In genomic region chr6:28758046-28758817, GRCh38 we compare ENCODE assay signal across 9 cellular contexts.
DNase-seq lines count a peak whose midpoint lies in the region; ATAC-seq and TF ChIP-seq lines count a peak whose summit lies in the region.
"Had no signal": no experiment of that assay in that cellular context is flagged by ENCODE, and none has a peak within 500 bp of the region (broad histone marks: within the 10 kb centered on the region; RNA-seq: fewer than 3 reads in every experiment).

No MANE protein-coding gene starts in this region.

- peak overlapping the region; percentile 35 for H3K4me3 ChIP-seq in NT2/D1 (ENCODE audit: insufficient read length, low read depth)
- H3K4me3 ChIP-seq in ectodermal cell (ENCODE audit: insufficient read depth, low read depth, low read length) = peak overlapping the region; percentile 26
- H3K4me3 ChIP-seq in body of pancreas = no peak overlapping the region

- H3K36me3 ChIP-seq in NT2/D1 (ENCODE audit: insufficient read depth, insufficient read length, low read length) (no peaks in the 10 kb centered on the region), ectodermal cell (ENCODE audit: control insufficient read depth, insufficient read depth, low read length) (no peaks in the 10 kb centered on the region), body of pancreas (replicated peaks in 1 of 2; ENCODE audit: insufficient read depth in 1 of 2, low read depth in 2 of 2) (no peaks in the 10 kb centered on the region)

- ATAC-seq in body of pancreas = no peak

- TF ChIP-seq POLR2A in body of pancreas (IDR thresholded peaks at IDR 0.05) = no peak

- DNase-seq in activated CD4-positive, alpha-beta T cell treated with anti-CD3 and anti-CD28 coated beads for 48 hours = peak; percentile 46
- no peak for DNase-seq in activated CD4-positive, alpha-beta T cell treated with anti-CD3 and anti-CD28 coated beads, Interleukin-2, amount 50 U/mL, for 1 hour
- no peak for DNase-seq in NT2/D1 (ENCODE audit: low read depth, low spot score)
- peak; percentile 45 for DNase-seq in stimulated activated CD8-positive, alpha-beta memory T cell treated with anti-CD3 and anti-CD28 coated beads, Interleukin-4, amount 100 ng/mL, for 48 hours
- DNase-seq in body of pancreas = no peak
- DNase-seq in NOMO-1 (lab: John Stamatoyannopoulos, UW; ENCODE audit: unreplicated experiment in 2 of 2) = no peak
- no peak for DNase-seq in anterior cingulate cortex (lab: John Stamatoyannopoulos, UW)
- DNase-seq: HCEC 1CT had no signal

- H3K27ac ChIP-seq in ectodermal cell (ENCODE audit: insufficient read depth, low read depth, low read length, poor library complexity, severe bottlenecking) (no peak overlapping the region), body of pancreas (no peak overlapping the region)

- H3K9ac ChIP-seq in NT2/D1 (ENCODE audit: insufficient read length, low read depth) = peak overlapping the region; percentile 9

- TF ChIP-seq CTCF in body of pancreas (IDR thresholded peaks at IDR 0.05) = no peak

- H3K4me1 ChIP-seq in NT2/D1 (ENCODE audit: insufficient read depth, insufficient read length) = peaks cover 4% of the 10 kb centered on the region
- no peaks in the 10 kb centered on the region for H3K4me1 ChIP-seq in ectodermal cell (ENCODE audit: control insufficient read depth, insufficient read depth, low read length)
- H3K4me1 ChIP-seq in body of pancreas = no peaks in the 10 kb centered on the region

- H3K9me3 ChIP-seq in NT2/D1 (ENCODE audit: insufficient read depth, low read length) (no peaks in the 10 kb centered on the region), ectodermal cell (ENCODE audit: control insufficient read depth, low read length) (no peaks in the 10 kb centered on the region), body of pancreas (no peaks in the 10 kb centered on the region)

- intact Hi-C loops in body of pancreas (cut with DNase I) = no loop called here

- H3K27me3 ChIP-seq in NT2/D1 (ENCODE audit: insufficient read depth, insufficient read length) (peaks cover 7% of the 10 kb centered on the region), ectodermal cell (ENCODE audit: control insufficient read depth, insufficient read depth, low read length, poor library complexity, severe bottlenecking) (peaks cover 16% of the 10 kb centered on the region), body of pancreas (peaks cover 0 to 13% of the 10 kb centered on the region in 2 donors)

- 39 to 43% methylated on average over 17 to 19 of the region's 19 CpGs for WGBS in ectodermal cell, 2 experiments
- WGBS in body of pancreas, 2 donors = 16 to 17% methylated on average over 19 of the region's 19 CpGs

Comparison
In these comparisons a context has a peak if more than half of its experiments do, and no peak if none do; other contexts are left out.
1. DNase-seq: peak in activated CD4-positive, alpha-beta T cell treated with anti-CD3 and anti-CD28 coated beads for 48 hours (single experiment) and stimulated activated CD8-positive, alpha-beta memory T cell treated with anti-CD3 and anti-CD28 coated beads, Interleukin-4, amount 100 ng/mL, for 48 hours (single experiment); none in activated CD4-positive, alpha-beta T cell treated with anti-CD3 and anti-CD28 coated beads, Interleukin-2, amount 50 U/mL, for 1 hour (single experiment), NT2/D1 (single experiment), body of pancreas (0 of 4), NOMO-1 (0 of 2) and anterior cingulate cortex (0 of 58).
2. H3K4me3 ChIP-seq: peak in NT2/D1 (single experiment) and ectodermal cell (single experiment); none in body of pancreas (0 of 2).